ENCODE assay signal across 34 cellular contexts in the genomic region with DNA sequence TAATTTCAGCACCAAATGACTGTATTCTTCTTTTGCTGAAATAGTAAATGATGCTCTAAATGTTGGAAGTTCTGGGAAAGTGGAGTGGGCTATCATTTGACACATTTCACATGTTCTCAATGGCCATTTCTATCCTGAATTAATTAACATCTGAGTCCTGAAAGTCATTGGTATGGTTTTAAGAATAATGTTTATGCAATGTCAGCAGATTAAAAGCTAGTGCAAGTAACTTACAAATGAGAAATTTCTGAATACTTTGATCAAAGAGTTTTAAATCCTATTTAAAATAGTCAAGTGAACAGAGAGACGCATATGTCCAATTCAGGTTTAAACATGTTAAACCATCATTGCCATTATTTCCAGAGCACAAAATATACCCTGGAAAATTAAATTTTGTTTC.
"Had no signal": no experiment of that assay in that cellular context is flagged by ENCODE, and none has a peak within 500 bp of the region (broad histone marks: within the 10 kb centered on the region; RNA-seq: fewer than 3 reads in every experiment).

No MANE protein-coding gene starts in this region.

- H3K4me1 ChIP-seq: adrenal gland, ascending aorta, colonic mucosa had no signal

- H3K27ac ChIP-seq: adrenal gland, ascending aorta, cardiac muscle cell, colonic mucosa, VCaP had no signal

- H3K27me3 ChIP-seq: adrenal gland, ascending aorta, cardiac muscle cell, colonic mucosa had no signal

- H3K9me3 ChIP-seq: adrenal gland, ascending aorta, colonic mucosa had no signal

- H3K4me3 ChIP-seq: adrenal gland, ascending aorta, cardiac muscle cell, colonic mucosa had no signal

- H3K36me3 ChIP-seq: adrenal gland, ascending aorta, cardiac muscle cell, colonic mucosa had no signal

- FAIRE-seq: bronchial epithelial cell, TTC549 had no signal

- ATAC-seq: activated CD8-positive, alpha-beta T cell treated with anti-CD3 and anti-CD28 coated beads for 36 hours; activated naive CD4-positive, alpha-beta T cell treated with anti-CD3 and anti-CD28 coated beads, Interleukin-2, amount 50 U/mL, for 72 hours; activated T-cell treated with anti-CD3 and anti-CD28 coated beads, Interleukin-2, amount 50 U/mL, for 4 hours; activated T-cell treated with anti-CD3 and anti-CD28 coated beads, Interleukin-2, amount 50 U/mL, for 72 hours; activated T-helper 17 cell treated with anti-CD3 and anti-CD28 coated beads, Interleukin-2, amount 50 U/mL, for 72 hours had no signal

- DNase-seq: activated B cell treated with CpG ODN at 0.5 μM for 24 hours; activated CD4-positive, alpha-beta memory T cell treated with anti-CD3 and anti-CD28 coated beads for 36 hours; activated CD4-positive, alpha-beta T cell treated with anti-CD3 and anti-CD28 coated beads for 4 hours; activated CD4-positive, alpha-beta T cell treated with anti-CD3 and anti-CD28 coated beads, Interleukin-2, amount 10 ng/mL, durations not matched to agents 24 days and 14 days; activated CD4-positive, alpha-beta T cell treated with anti-CD3 and anti-CD28 coated beads, Interleukin-2, amount 50 U/mL, for 1 hour; activated CD4-positive, alpha-beta T cell treated with anti-CD3 and anti-CD28 coated beads, Interleukin-2, amount 50 U/mL, for 4 hours; activated CD4-positive, CD25-positive, alpha-beta regulatory T cell treated with anti-CD3 and anti-CD28 coated beads, Interleukin-2, amount 50 U/mL, for 72 hours; activated CD8-positive, alpha-beta memory T cell treated with anti-CD3 and anti-CD28 coated beads, Interleukin-2, amount 50 U/mL, for 4 hours; activated CD8-positive, alpha-beta T cell treated with anti-CD3 and anti-CD28 coated beads for 36 hours; activated effector memory CD4-positive, alpha-beta T cell treated with anti-CD3 and anti-CD28 coated beads, Interleukin-2, amount 50 U/mL, for 16 hours; activated gamma-delta T cell treated with Interleukin-2 at 50 U/mL for 16 hours; activated naive CD4-positive, alpha-beta T cell; activated naive CD4-positive, alpha-beta T cell treated with anti-CD3 and anti-CD28 coated beads for 36 hours; activated naive CD4-positive, alpha-beta T cell treated with anti-CD3 and anti-CD28 coated beads, Interleukin-2, amount 50 U/mL, for 16 hours; activated naive CD8-positive, alpha-beta T cell treated with anti-CD3 and anti-CD28 coated beads for 36 hours; activated T-cell treated with anti-CD3 and anti-CD28 coated beads for 4 hours; activated T-cell treated with anti-CD3 and anti-CD28 coated beads, Interleukin-2, amount 50 U/mL, for 1 hour; activated T-cell treated with anti-CD3 and anti-CD28 coated beads, Interleukin-2, amount 50 U/mL, for 4 hours; activated T-cell treated with anti-CD3 and anti-CD28 coated beads, Interleukin-2, amount 50 U/mL, for 72 hours; adrenal gland; amniotic stem cell; anterior cingulate cortex; caudate nucleus; cerebellar nuclear complex; colonic mucosa; T-helper 2 cell; T-helper 9 cell had no signal
